Comparison of ENCODE assay signal across 22 cellular contexts in the genomic region with DNA sequence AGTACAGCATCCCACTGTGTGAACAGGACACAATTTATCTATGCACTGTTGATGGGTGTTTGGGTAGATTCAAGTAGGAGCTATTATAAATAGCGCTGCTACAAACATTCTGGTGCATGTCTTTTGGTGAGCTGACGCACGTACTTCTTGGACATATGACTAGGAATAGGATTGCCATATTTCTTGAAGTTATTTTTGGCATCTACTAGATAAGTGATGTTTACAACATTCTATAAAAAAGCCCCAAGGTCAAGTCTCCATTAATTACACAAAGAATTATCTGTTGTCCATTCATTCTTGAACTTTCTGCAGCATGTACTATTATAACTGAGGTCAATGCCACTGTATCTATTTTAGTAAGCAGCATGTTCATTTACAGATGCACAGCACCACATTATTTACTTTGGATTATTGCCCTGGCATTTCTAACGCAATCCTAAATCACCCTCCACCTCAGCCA.
"Had no signal": no experiment of that assay in that cellular context is flagged by ENCODE, and none has a peak within 500 bp of the region (broad histone marks: within the 10 kb centered on the region; RNA-seq: fewer than 3 reads in every experiment).

No MANE protein-coding gene starts in this region.

- H3K79me2 ChIP-seq: parathyroid adenoma had no signal

- H3K27ac ChIP-seq: body of pancreas, neutrophil, parathyroid adenoma, upper lobe of left lung had no signal

- H3K9ac ChIP-seq: parathyroid adenoma had no signal

- DNase-seq: activated CD4-positive, alpha-beta T cell treated with anti-CD3 and anti-CD28 coated beads for 4 hours; activated CD8-positive, alpha-beta memory T cell treated with anti-CD3 and anti-CD28 coated beads, Interleukin-2, amount 50 U/mL, for 4 hours; activated CD8-positive, alpha-beta T cell treated with anti-CD3 and anti-CD28 coated beads for 36 hours; activated effector memory CD4-positive, alpha-beta T cell treated with anti-CD3 and anti-CD28 coated beads, Interleukin-2, amount 50 U/mL, for 16 hours; activated T-cell treated with anti-CD3 and anti-CD28 coated beads, Interleukin-2, amount 50 U/mL, for 48 hours; amniotic stem cell; body of pancreas; cortex of kidney; effector CD4-positive, alpha-beta T cell; head of caudate nucleus; mucosa of descending colon; naive thymus-derived CD8-positive, alpha-beta T cell; small intestine; stimulated activated CD4-positive, alpha-beta T cell treated with anti-CD3 and anti-CD28 coated beads, Interleukin-4, amount 100 ng/mL, for 4 hours; stimulated activated CD8-positive, alpha-beta memory T cell treated with anti-CD3 and anti-CD28 coated beads, Interleukin-4, amount 100 ng/mL, for 48 hours; stimulated activated naive CD8-positive, alpha-beta T cell treated with anti-CD3 and anti-CD28 coated beads, Interleukin-15, amount 100 ng/mL, for 72 hours; SW 1271; upper lobe of left lung had no signal

- H2AFZ ChIP-seq: parathyroid adenoma had no signal

- H3K36me3 ChIP-seq: neutrophil, upper lobe of left lung had no signal

- H3K4me1 ChIP-seq: parathyroid adenoma, upper lobe of left lung had no signal

- H3K9me3 ChIP-seq: body of pancreas, mucosa of descending colon had no signal

- H3K4me3 ChIP-seq: body of pancreas, mucosa of descending colon, upper lobe of left lung had no signal

- H3K27me3 ChIP-seq: body of pancreas, neutrophil, upper lobe of left lung had no signal

- ATAC-seq: activated CD8-positive, alpha-beta T cell treated with anti-CD3 and anti-CD28 coated beads for 36 hours; activated naive CD4-positive, alpha-beta T cell treated with anti-CD3 and anti-CD28 coated beads, Interleukin-2, amount 50 U/mL, for 72 hours; body of pancreas; mucosa of descending colon; naive thymus-derived CD8-positive, alpha-beta T cell; WTC11 had no signal
